ENCODE assay signal across 18 cellular contexts in genomic region chr11:15835705-15836411, GRCh38.
"Had no signal": no experiment of that assay in that cellular context is flagged by ENCODE, and none has a peak within 500 bp of the region (broad histone marks: within the 10 kb centered on the region; RNA-seq: fewer than 3 reads in every experiment).

No MANE protein-coding gene starts in this region.

- H3K36me3 ChIP-seq: suprapubic skin, upper lobe of left lung had no signal

- FAIRE-seq: bronchial epithelial cell, islet of Langerhans had no signal

- H3K27ac Mint-ChIP-seq: activated B cell treated with CpG ODN at 0.5 μM for 24 hours; activated T-helper 17 cell treated with anti-CD3 and anti-CD28 coated beads, Interleukin-2, amount 50 U/mL, for 72 hours; dendritic cell treated with granulocyte-macrophage colony-stimulating factor and Interleukin-4, amounts not matched to agents 40 ng/mL and 50 ng/mL, for 4 days; effector memory CD8-positive, alpha-beta T cell; nephron; T-helper 17 cell had no signal

- ATAC-seq: activated T-helper 17 cell treated with anti-CD3 and anti-CD28 coated beads, Interleukin-2, amount 50 U/mL, for 72 hours; effector memory CD8-positive, alpha-beta T cell; stimulated activated naive CD8-positive, alpha-beta T cell treated with anti-CD3 and anti-CD28 coated beads, Interleukin-15, Interleukin-2, amounts not matched to agents 100 U/mL and 50 U/mL, for 24 hours; T-helper 17 cell had no signal

- H3K4me3 Mint-ChIP-seq: activated B cell treated with CpG ODN at 0.5 μM for 24 hours; activated T-helper 17 cell treated with anti-CD3 and anti-CD28 coated beads, Interleukin-2, amount 50 U/mL, for 72 hours; dendritic cell treated with granulocyte-macrophage colony-stimulating factor and Interleukin-4, amounts not matched to agents 40 ng/mL and 50 ng/mL, for 4 days; effector memory CD8-positive, alpha-beta T cell; nephron; T-helper 17 cell had no signal

- H3K9me3 ChIP-seq: suprapubic skin, upper lobe of left lung had no signal

- H3K4me3 ChIP-seq: skin epidermis, suprapubic skin, upper lobe of left lung had no signal

- H3K9me3 Mint-ChIP-seq: activated B cell treated with CpG ODN at 0.5 μM for 24 hours; activated T-helper 17 cell treated with anti-CD3 and anti-CD28 coated beads, Interleukin-2, amount 50 U/mL, for 72 hours; dendritic cell treated with granulocyte-macrophage colony-stimulating factor and Interleukin-4, amounts not matched to agents 40 ng/mL and 50 ng/mL, for 4 days; nephron had no signal

- H3K27me3 Mint-ChIP-seq: activated B cell treated with CpG ODN at 0.5 μM for 24 hours; activated T-helper 17 cell treated with anti-CD3 and anti-CD28 coated beads, Interleukin-2, amount 50 U/mL, for 72 hours; effector memory CD8-positive, alpha-beta T cell had no signal

- DNase-seq: activated B cell treated with CpG ODN at 0.5 μM for 24 hours; activated naive CD4-positive, alpha-beta T cell treated with Interleukin-2 at 50 U/mL for 16 hours; anterior cingulate cortex; effector memory CD8-positive, alpha-beta T cell; mesendoderm; Right ventricle myocardium superior; stimulated activated CD4-positive, alpha-beta T cell treated with anti-CD3 and anti-CD28 coated beads, Interleukin-4, amount 100 ng/mL, for 4 hours; stimulated activated CD8-positive, alpha-beta memory T cell treated with anti-CD3 and anti-CD28 coated beads, Interleukin-4, amount 100 ng/mL, for 48 hours; stimulated activated naive CD8-positive, alpha-beta T cell treated with anti-CD3 and anti-CD28 coated beads, Interleukin-15, Interleukin-2, amounts not matched to agents 100 U/mL and 50 U/mL, for 24 hours; T-helper 17 cell; upper lobe of left lung had no signal

- H3K4me1 ChIP-seq: suprapubic skin, upper lobe of left lung had no signal

- H3K27ac ChIP-seq: skin epidermis, suprapubic skin, upper lobe of left lung had no signal

- H3K27me3 ChIP-seq: suprapubic skin, upper lobe of left lung had no signal

- H3K4me1 Mint-ChIP-seq: activated B cell treated with CpG ODN at 0.5 μM for 24 hours; activated T-helper 17 cell treated with anti-CD3 and anti-CD28 coated beads, Interleukin-2, amount 50 U/mL, for 72 hours; T-helper 17 cell had no signal
